Comparison of ENCODE assay signal across 1 cellular context in genomic region chr3:50660386-50660785, GRCh38.
TF ChIP-seq lines count a peak whose summit lies in the region.

No MANE protein-coding gene starts in this region.

TF ChIP-seq in H1, 55 proteins besides CTCF, POLR2A, EP300 and RAD21:
- TF ChIP-seq SAP30 (IDR thresholded peaks at IDR 0.05; ENCODE audit: insufficient read depth, insufficient replicate concordance, low read length) (no peak), SUZ12 (IDR thresholded peaks at IDR 0.05; ENCODE audit: low read length) (no peak), CHD1 (IDR thresholded peaks at IDR 0.05; ENCODE audit: low read depth, low read length) (no peak), ZNF274 (IDR thresholded peaks at IDR 0.05; ENCODE audit: borderline replicate concordance, extremely low read depth, low read length) (no peak), ASH2L (IDR thresholded peaks at IDR 0.05; ENCODE audit: low read length) (no peak)
TF ChIP-seq in H1: peak in this region for 0.
